1 cellular context compared by ENCODE assay signal in the genomic region with DNA sequence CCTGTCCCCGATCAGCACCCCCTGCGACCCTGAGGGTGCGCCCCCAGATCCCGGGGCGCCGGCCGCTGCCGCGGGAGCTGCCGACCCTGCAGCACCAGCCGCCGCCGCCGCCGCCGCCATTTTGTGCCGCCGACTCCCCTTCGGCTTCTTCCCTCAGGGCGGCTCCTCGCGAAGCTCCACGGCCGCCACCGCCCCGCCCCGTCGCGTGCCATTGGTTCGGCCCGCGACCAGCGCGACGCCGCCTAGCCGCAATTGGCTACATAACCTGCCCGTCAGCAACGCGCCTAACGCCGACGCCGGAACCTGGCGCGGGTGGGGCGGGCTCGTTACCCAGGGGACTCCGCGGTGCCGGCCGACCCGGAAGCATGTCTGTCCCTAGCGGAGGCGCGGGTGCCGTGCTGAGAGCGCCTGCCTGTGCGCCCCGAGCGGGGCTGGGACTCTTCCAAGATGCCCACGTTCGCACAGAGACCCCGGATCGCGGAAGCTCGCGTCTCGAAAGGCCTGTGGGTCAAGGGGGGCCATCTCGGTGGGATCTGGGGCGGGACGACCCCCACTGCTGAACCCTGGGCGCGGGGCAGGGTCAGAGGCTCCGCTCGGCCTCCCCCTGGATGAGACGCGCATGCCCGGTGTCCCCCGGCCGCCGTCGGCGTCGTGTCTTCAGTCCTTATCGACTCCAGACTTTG.
A peak's percentile ranks its signal among the peaks of the same experiment; 100 is the strongest.
TF ChIP-seq lines count a peak whose summit lies in the region.

Gene CCNL2, minus strand, starts transcription at position 149 of the 683 bp plus-strand sequence. Its CDS starts 29 bp downstream, at position 120.

TF ChIP-seq in neural cell, 6 proteins besides CTCF, POLR2A, EP300 and RAD21 (continued from another document):
- TF ChIP-seq POLR2AphosphoS5 (IDR thresholded peaks at IDR 0.05) (peak; percentile 84), SMC3 (conservative IDR thresholded peaks at IDR 0.05; ENCODE audit: poor library complexity) (peak; percentile 40)
